In the genomic region with DNA sequence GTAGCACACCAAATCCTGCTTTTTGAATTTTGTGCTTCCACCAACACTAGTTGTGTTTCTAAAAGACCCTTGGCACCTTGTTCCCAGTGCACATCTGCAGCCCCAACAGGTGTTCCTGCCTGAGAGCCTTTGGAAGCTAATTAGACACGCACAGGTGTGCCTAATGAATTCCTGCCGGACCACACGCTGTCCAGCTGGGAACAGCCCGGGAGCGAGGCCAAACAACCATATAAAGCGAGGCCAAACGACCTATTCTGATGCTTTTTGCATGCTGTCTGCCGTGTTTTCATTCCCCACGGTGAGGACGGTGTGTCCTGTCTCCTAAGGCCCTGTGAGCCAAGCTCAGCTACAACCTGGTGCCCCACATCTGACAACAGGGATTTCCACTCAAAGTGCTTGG, we compare ENCODE assay signal across 17 cellular contexts.
DNase-seq lines count a peak whose midpoint lies in the region; ATAC-seq and TF ChIP-seq lines count a peak whose summit lies in the region.
"Had no signal": no experiment of that assay in that cellular context is flagged by ENCODE, and none has a peak within 500 bp of the region (broad histone marks: within the 10 kb centered on the region; RNA-seq: fewer than 3 reads in every experiment).

No MANE protein-coding gene starts in this region.

- H3K4me2 ChIP-seq in neural progenitor cell, result no peak overlapping the region

- H3K27ac ChIP-seq in VCaP (peak overlapping the region; percentile 55), neural progenitor cell (peak overlapping the region; percentile 49)
- H3K27ac ChIP-seq: HL-60, SK-N-MC had no signal

- intact Hi-C loops in activated naive CD4-positive, alpha-beta T cell treated with anti-CD3 and anti-CD28 coated beads for 36 hours (cut with micrococcal nuclease), result no loop called here

- DNase-seq in NCI-H345 (lab: John Stamatoyannopoulos, UW) (peak; percentile 27), NCI-H345 treated with DMSO at 0.1 percent for 48 hours (lab: John Stamatoyannopoulos, UW; ENCODE audit: unreplicated experiment) (no peak), NCI-H146 (lab: John Stamatoyannopoulos, UW) (peak; percentile 90), neural progenitor cell (ENCODE audit: low spot score) (no peak)
- no peak for DNase-seq in activated CD4-positive, alpha-beta T cell treated with anti-CD3 and anti-CD28 coated beads, Interleukin-2, amount 50 U/mL, for 48 hours
- DNase-seq in activated naive CD4-positive, alpha-beta T cell treated with anti-CD3 and anti-CD28 coated beads for 36 hours, result no peak
- DNase-seq: BE2C; Caco-2; CD4-positive, CD25-positive, alpha-beta regulatory T cell; NCI-H187 treated with DMSO at 0.1 percent for 48 hours; NCI-H524 had no signal

- no peak overlapping the region for H3K4me3 ChIP-seq in neural progenitor cell
- H3K4me3 ChIP-seq: GM12878, SK-N-MC had no signal

- H3F3A ChIP-seq in neural progenitor cell (ENCODE audit: low read depth), result peaks cover 9% of the 10 kb centered on the region

- H3K9me3 Mint-ChIP-seq in neural progenitor cell, result no peaks in the 10 kb centered on the region
- no peaks in the 10 kb centered on the region for H3K9me3 Mint-ChIP-seq in activated naive CD4-positive, alpha-beta T cell treated with anti-CD3 and anti-CD28 coated beads for 36 hours
- H3K9me3 Mint-ChIP-seq: CD4-positive, CD25-positive, alpha-beta regulatory T cell had no signal

- no peak overlapping the region for H3K9ac ChIP-seq in neural progenitor cell

- H3K27me3 Mint-ChIP-seq in neural progenitor cell (ENCODE audit: insufficient read depth, low read depth), result peaks cover 2% of the 10 kb centered on the region
- H3K27me3 Mint-ChIP-seq in activated naive CD4-positive, alpha-beta T cell treated with anti-CD3 and anti-CD28 coated beads for 36 hours (ENCODE audit: low read depth), result no peaks in the 10 kb centered on the region
- H3K27me3 Mint-ChIP-seq: CD4-positive, CD25-positive, alpha-beta regulatory T cell had no signal

- H3K4me3 Mint-ChIP-seq in neural progenitor cell, result no peak overlapping the region
- no peak overlapping the region for H3K4me3 Mint-ChIP-seq in activated naive CD4-positive, alpha-beta T cell treated with anti-CD3 and anti-CD28 coated beads for 36 hours
- H3K4me3 Mint-ChIP-seq: CD4-positive, CD25-positive, alpha-beta regulatory T cell had no signal

- peak overlapping the region; percentile 83 for H3K27ac Mint-ChIP-seq in neural progenitor cell
- H3K27ac Mint-ChIP-seq in activated naive CD4-positive, alpha-beta T cell treated with anti-CD3 and anti-CD28 coated beads for 36 hours, result no peak overlapping the region

- H3K4me1 Mint-ChIP-seq in neural progenitor cell, result peaks cover 75% of the 10 kb centered on the region
- peaks cover 2% of the 10 kb centered on the region for H3K4me1 Mint-ChIP-seq in activated naive CD4-positive, alpha-beta T cell treated with anti-CD3 and anti-CD28 coated beads for 36 hours (ENCODE audit: low read depth)

- no peak overlapping the region for H2AFZ ChIP-seq in neural progenitor cell (replicated peaks)

- no peak for ATAC-seq in HG03159 (IDR thresholded peaks at IDR 0.05; ENCODE audit: unreplicated experiment)
- ATAC-seq: GM12878, Right ventricle myocardium inferior had no signal

- no peaks in the 10 kb centered on the region for H3K27me3 ChIP-seq in neural progenitor cell
- H3K27me3 ChIP-seq: BE2C had no signal

- H3K79me2 ChIP-seq in neural progenitor cell (ENCODE audit: low read depth), result no peaks in the 10 kb centered on the region

- H3K9me3 ChIP-seq in neural progenitor cell (ENCODE audit: low read depth), result no peaks in the 10 kb centered on the region
- H3K9me3 ChIP-seq: BE2C, Caco-2 had no signal

- H3K4me1 ChIP-seq in neural progenitor cell, result peaks cover 26% of the 10 kb centered on the region
- H3K4me1 ChIP-seq: BE2C, Caco-2 had no signal

- CTCF ChIA-PET in activated naive CD4-positive, alpha-beta T cell treated with anti-CD3 and anti-CD28 coated beads for 36 hours (lab: Charles Lee), result interaction anchor here (0.6 kb wide), 1 partner anchor 1212 kb away, joined by 3 read pairs; no protein-coding TSS in a partner anchor

- H4K20me1 ChIP-seq in neural progenitor cell (ENCODE audit: low read depth), result no peaks in the 10 kb centered on the region

- no peaks in the 10 kb centered on the region for H3K36me3 ChIP-seq in neural progenitor cell
- H3K36me3 ChIP-seq: BE2C had no signal

- peaks cover 14% of the 10 kb centered on the region for H3K36me3 Mint-ChIP-seq in neural progenitor cell
- peaks cover 21% of the 10 kb centered on the region for H3K36me3 Mint-ChIP-seq in activated naive CD4-positive, alpha-beta T cell treated with anti-CD3 and anti-CD28 coated beads for 36 hours (ENCODE audit: low read depth)

- no peak for TF ChIP-seq CTCF in VCaP (conservative IDR thresholded peaks at IDR 0.05)
- TF ChIP-seq CTCF in neural progenitor cell (IDR thresholded peaks at IDR 0.05), result no peak

Comparison
In these comparisons a context has a peak if more than half of its experiments do, and no peak if none do; other contexts are left out.
1. DNase-seq: peak in NCI-H345 (single experiment) and NCI-H146 (single experiment); none in NCI-H345 treated with DMSO at 0.1 percent for 48 hours (single experiment), neural progenitor cell (single experiment), activated CD4-positive, alpha-beta T cell treated with anti-CD3 and anti-CD28 coated beads, Interleukin-2, amount 50 U/mL, for 48 hours (0 of 2) and activated naive CD4-positive, alpha-beta T cell treated with anti-CD3 and anti-CD28 coated beads for 36 hours (single experiment).